1 cellular context compared by ENCODE assay signal in genomic region chr16:54347961-54348360, GRCh38.
TF ChIP-seq lines count a peak whose summit lies in the region.

No MANE protein-coding gene starts in this region.

TF ChIP-seq in HEK293, 187 proteins besides CTCF, POLR2A, EP300 and RAD21 (continued from another document):
- TF ChIP-seq ZNF280D (tag by site-specific recombination; IDR thresholded peaks at IDR 0.05) (no peak), KLF16 (tag by site-specific recombination; IDR thresholded peaks at IDR 0.05) (no peak), ZNF473 (tag by site-specific recombination; IDR thresholded peaks at IDR 0.05) (no peak), ZNF621 (tag by site-specific recombination; IDR thresholded peaks at IDR 0.05) (no peak), ZFP41 (tag by site-specific recombination; IDR thresholded peaks at IDR 0.05; ENCODE audit: borderline replicate concordance) (no peak), SCRT1 (tag by site-specific recombination; IDR thresholded peaks at IDR 0.05; ENCODE audit: borderline replicate concordance) (peak; percentile 71; the same call in 1 of the 2 replicates)
